In the genomic region with DNA sequence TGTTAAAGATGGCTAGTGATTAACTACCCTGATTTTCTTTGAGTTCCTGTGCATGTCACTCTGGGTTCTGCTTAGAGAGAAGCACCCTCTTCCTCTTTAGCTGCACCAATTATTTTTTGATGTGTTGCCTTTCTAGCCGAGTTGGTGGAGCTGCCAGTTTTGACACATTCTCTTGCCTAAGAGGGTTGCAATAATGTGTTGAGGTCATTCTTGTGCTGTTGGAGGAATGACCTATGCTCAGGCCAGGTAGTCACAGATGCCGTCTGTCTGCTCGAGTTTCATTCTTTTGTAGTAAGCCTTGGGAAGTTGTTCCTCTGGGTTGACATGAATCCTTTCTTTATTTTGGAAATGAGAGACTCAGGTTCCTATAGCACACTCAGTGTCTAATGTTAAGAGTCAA, we compare ENCODE assay signal across 16 cellular contexts.
DNase-seq lines count a peak whose midpoint lies in the region; ATAC-seq and TF ChIP-seq lines count a peak whose summit lies in the region.
"Had no signal": no experiment of that assay in that cellular context is flagged by ENCODE, and none has a peak within 500 bp of the region (broad histone marks: within the 10 kb centered on the region; RNA-seq: fewer than 3 reads in every experiment).

No MANE protein-coding gene starts in this region.

- no peaks in the 10 kb centered on the region for H3K27me3 ChIP-seq in GM23338 (ENCODE audit: insufficient read depth)
- H3K27me3 ChIP-seq in CD4-positive, alpha-beta T cell (ENCODE audit: control insufficient read depth, insufficient read depth, low read length): peaks cover 5% of the 10 kb centered on the region
- H3K27me3 ChIP-seq: neutrophil had no signal

- TF ChIP-seq CTCF in GM23338 (conservative IDR thresholded peaks at IDR 0.05; ENCODE audit: low read depth in 2 of 2) (no peak), fibroblast of pulmonary artery (IDR thresholded peaks at IDR 0.05; ENCODE audit: low read length, missing control alignments) (no peak), mucosa of descending colon (IDR thresholded peaks at IDR 0.05) (no peak)
- TF ChIP-seq CTCF in CD4-positive, alpha-beta T cell (IDR thresholded peaks at IDR 0.05): no peak

- DNase-seq in GM23338 (ENCODE audit: low spot score): no peak
- peak; percentile 88 for DNase-seq in NOMO-1 treated with dmso at 0.1 percent for 144 hours (lab: John Stamatoyannopoulos, UW; ENCODE audit: unreplicated experiment)
- peak; percentile 55 for DNase-seq in fibroblast of pulmonary artery (ENCODE audit: low read depth)
- DNase-seq in mucosa of descending colon: no peak
- no peak for DNase-seq in T-cell
- DNase-seq in CD4-positive, alpha-beta T cell: no peak
- no peak for DNase-seq in ACHN
- DNase-seq in stimulated activated naive B cell treated with anti-CD40 and anti-IgM and Interleukin-4, amounts not matched to agents 10 μg/mL and 1 μg/mL and 100 μg/mL, for 72 hours: no peak
- DNase-seq: activated CD4-positive, alpha-beta T cell treated with anti-CD3 and anti-CD28 coated beads for 36 hours; CD4-positive, CD25-positive, alpha-beta regulatory T cell; central memory CD4-positive, alpha-beta T cell; H7; SHP77; stimulated activated CD4-positive, alpha-beta T cell treated with anti-CD3 and anti-CD28 coated beads, Interleukin-1b, Interleukin-23, amount 100 ng/mL, for 48 hours; stimulated activated naive CD4-positive, alpha-beta T cell treated with Interleukin-2 at 50 U/mL for 16 hours had no signal

- no peak overlapping the region for H3K27ac ChIP-seq in GM23338 (ENCODE audit: low read depth)
- no peak overlapping the region for H3K27ac ChIP-seq in CD4-positive, alpha-beta T cell (ENCODE audit: low read depth, low read length)
- H3K27ac ChIP-seq: neutrophil had no signal

- H3K4me3 Mint-ChIP-seq in GM23338 (no peak overlapping the region), T-cell (no peak overlapping the region)
- H3K4me3 Mint-ChIP-seq in CD4-positive, alpha-beta T cell: no peak overlapping the region
- H3K4me3 Mint-ChIP-seq in stimulated activated naive B cell treated with anti-CD40 and anti-IgM and Interleukin-4, amounts not matched to agents 10 μg/mL and 1 μg/mL and 100 μg/mL, for 72 hours: no peak overlapping the region
- H3K4me3 Mint-ChIP-seq: activated CD4-positive, alpha-beta T cell treated with anti-CD3 and anti-CD28 coated beads for 36 hours; CD4-positive, CD25-positive, alpha-beta regulatory T cell had no signal

- no peaks in the 10 kb centered on the region for H3K79me2 ChIP-seq in GM23338 (replicated peaks; ENCODE audit: insufficient read depth)

- H3K4me1 Mint-ChIP-seq in GM23338: peaks cover 29% of the 10 kb centered on the region
- no peaks in the 10 kb centered on the region for H3K4me1 Mint-ChIP-seq in T-cell
- H3K4me1 Mint-ChIP-seq in CD4-positive, alpha-beta T cell (ENCODE audit: low read depth): no peaks in the 10 kb centered on the region
- H3K4me1 Mint-ChIP-seq in stimulated activated naive B cell treated with anti-CD40 and anti-IgM and Interleukin-4, amounts not matched to agents 10 μg/mL and 1 μg/mL and 100 μg/mL, for 72 hours: no peaks in the 10 kb centered on the region
- H3K4me1 Mint-ChIP-seq: activated CD4-positive, alpha-beta T cell treated with anti-CD3 and anti-CD28 coated beads for 36 hours; CD4-positive, CD25-positive, alpha-beta regulatory T cell had no signal

- H3K27ac Mint-ChIP-seq in GM23338: peak overlapping the region; percentile 3; the same call in 1 of the 2 replicates
- H3K27ac Mint-ChIP-seq in T-cell: no peak overlapping the region
- H3K27ac Mint-ChIP-seq in CD4-positive, alpha-beta T cell: no peak overlapping the region
- no peak overlapping the region for H3K27ac Mint-ChIP-seq in stimulated activated naive B cell treated with anti-CD40 and anti-IgM and Interleukin-4, amounts not matched to agents 10 μg/mL and 1 μg/mL and 100 μg/mL, for 72 hours
- H3K27ac Mint-ChIP-seq: activated CD4-positive, alpha-beta T cell treated with anti-CD3 and anti-CD28 coated beads for 36 hours; CD4-positive, CD25-positive, alpha-beta regulatory T cell had no signal

- H2AFZ ChIP-seq in GM23338: peak overlapping the region; percentile 83

- H3F3A ChIP-seq in GM23338 (replicated peaks; ENCODE audit: low read depth): no peaks in the 10 kb centered on the region

- POLR2A ChIA-PET in T-cell (lab: Charles Lee): no interaction called here
- POLR2A ChIA-PET in CD4-positive, alpha-beta T cell (lab: Charles Lee): no interaction called here

- H3K4me1 ChIP-seq in GM23338 (ENCODE audit: insufficient read depth) (peaks cover 23% of the 10 kb centered on the region), mucosa of descending colon (ENCODE audit: low read depth) (no peaks in the 10 kb centered on the region)

- ATAC-seq in GM23338: peak; percentile 32
- ATAC-seq in mucosa of descending colon: peak; percentile 65
- no peak for ATAC-seq in T-cell (replicated peaks in 1 of 4)
- ATAC-seq in CD4-positive, alpha-beta T cell (ENCODE audit: poor library complexity): no peak
- no peak for ATAC-seq in stimulated activated naive B cell treated with anti-CD40 and anti-IgM and Interleukin-4, amounts not matched to agents 10 μg/mL and 1 μg/mL and 100 μg/mL, for 72 hours (replicated peaks)
- ATAC-seq: activated CD4-positive, alpha-beta T cell treated with anti-CD3 and anti-CD28 coated beads for 36 hours had no signal

- H3K9me3 Mint-ChIP-seq in GM23338 (no peaks in the 10 kb centered on the region; the same call in 2 of the 3 replicates), T-cell (peaks cover 0 to 5% (median 0%) of the 10 kb centered on the region in 3 donors)
- no peaks in the 10 kb centered on the region for H3K9me3 Mint-ChIP-seq in CD4-positive, alpha-beta T cell
- H3K9me3 Mint-ChIP-seq in stimulated activated naive B cell treated with anti-CD40 and anti-IgM and Interleukin-4, amounts not matched to agents 10 μg/mL and 1 μg/mL and 100 μg/mL, for 72 hours: no peaks in the 10 kb centered on the region

- no peaks in the 10 kb centered on the region for H3K36me3 Mint-ChIP-seq in GM23338 (ENCODE audit: low read depth)
- H3K36me3 Mint-ChIP-seq in T-cell: no peaks in the 10 kb centered on the region
- no peaks in the 10 kb centered on the region for H3K36me3 Mint-ChIP-seq in CD4-positive, alpha-beta T cell (ENCODE audit: low read depth)
- H3K36me3 Mint-ChIP-seq in stimulated activated naive B cell treated with anti-CD40 and anti-IgM and Interleukin-4, amounts not matched to agents 10 μg/mL and 1 μg/mL and 100 μg/mL, for 72 hours: no peaks in the 10 kb centered on the region
- H3K36me3 Mint-ChIP-seq: CD4-positive, CD25-positive, alpha-beta regulatory T cell had no signal

- no peak overlapping the region for H3K4me2 ChIP-seq in GM23338

- no peaks in the 10 kb centered on the region for H4K20me1 ChIP-seq in GM23338 (replicated peaks; ENCODE audit: insufficient read depth)

- CTCF ChIA-PET in T-cell (lab: Charles Lee): no interaction called here
- CTCF ChIA-PET in CD4-positive, alpha-beta T cell (lab: Charles Lee): no interaction called here

- H3K4me3 ChIP-seq in GM23338 (no peak overlapping the region), fibroblast of pulmonary artery (replicated peaks; ENCODE audit: low read depth, low read length) (no peak overlapping the region), mucosa of descending colon (no peak overlapping the region)

- no peaks in the 10 kb centered on the region for H3K9me2 ChIP-seq in GM23338 (ENCODE audit: insufficient read depth)

- in situ Hi-C loops in ACHN (cut with HindIII; ENCODE audit: low pct_ligation_motif_present, low pct_unique_long_range_greater_than_20kb, low sequenced_read_pairs): no loop called here

- H3K27me3 Mint-ChIP-seq in GM23338 (ENCODE audit: insufficient read depth, low read depth, poor library complexity) (peaks cover 4% of the 10 kb centered on the region), T-cell (peaks cover 5 to 30% of the 10 kb centered on the region in 2 donors)
- H3K27me3 Mint-ChIP-seq in CD4-positive, alpha-beta T cell: peaks cover 12% of the 10 kb centered on the region
- peaks cover 0 to 13% of the 10 kb centered on the region in 2 donors for H3K27me3 Mint-ChIP-seq in stimulated activated naive B cell treated with anti-CD40 and anti-IgM and Interleukin-4, amounts not matched to agents 10 μg/mL and 1 μg/mL and 100 μg/mL, for 72 hours

- no peaks in the 10 kb centered on the region for H3K9me3 ChIP-seq in mucosa of descending colon
- no peaks in the 10 kb centered on the region for H3K9me3 ChIP-seq in CD4-positive, alpha-beta T cell (ENCODE audit: control insufficient read depth, low read length)
- H3K9me3 ChIP-seq: neutrophil had no signal

- H3K36me3 ChIP-seq in GM23338 (ENCODE audit: insufficient read depth): no peaks in the 10 kb centered on the region
- H3K36me3 ChIP-seq in mucosa of descending colon (ENCODE audit: low read depth): no peaks in the 10 kb centered on the region
- H3K36me3 ChIP-seq: neutrophil had no signal

- intact Hi-C loops in mucosa of descending colon (cut with DNase I, micrococcal nuclease): no loop called here
- intact Hi-C loops in CD4-positive, alpha-beta T cell (cut with DNase I, micrococcal nuclease): no loop called here

TF ChIP-seq in GM23338, 12 proteins besides CTCF, POLR2A, EP300 and RAD21:
- TF ChIP-seq EZH2 (IDR thresholded peaks at IDR 0.05; ENCODE audit: low read depth, unreplicated experiment): no peak
- TF ChIP-seq, protein P1, sequence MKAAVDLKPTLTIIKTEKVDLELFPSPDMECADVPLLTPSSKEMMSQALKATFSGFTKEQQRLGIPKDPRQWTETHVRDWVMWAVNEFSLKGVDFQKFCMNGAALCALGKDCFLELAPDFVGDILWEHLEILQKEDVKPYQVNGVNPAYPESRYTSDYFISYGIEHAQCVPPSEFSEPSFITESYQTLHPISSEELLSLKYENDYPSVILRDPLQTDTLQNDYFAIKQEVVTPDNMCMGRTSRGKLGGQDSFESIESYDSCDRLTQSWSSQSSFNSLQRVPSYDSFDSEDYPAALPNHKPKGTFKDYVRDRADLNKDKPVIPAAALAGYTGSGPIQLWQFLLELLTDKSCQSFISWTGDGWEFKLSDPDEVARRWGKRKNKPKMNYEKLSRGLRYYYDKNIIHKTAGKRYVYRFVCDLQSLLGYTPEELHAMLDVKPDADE (IDR thresholded peaks at IDR 0.05): no peak
- TF ChIP-seq CREB1 (CRISPR knock-in tag; IDR thresholded peaks at IDR 0.05; ENCODE audit: low read depth): no peak
- TF ChIP-seq ZNF331 (CRISPR knock-in tag; IDR thresholded peaks at IDR 0.05; ENCODE audit: low read depth): no peak
- no peak for TF ChIP-seq NANOG (IDR thresholded peaks at IDR 0.05; ENCODE audit: borderline replicate concordance)
- no peak for TF ChIP-seq JUNB (IDR thresholded peaks at IDR 0.05; ENCODE audit: unreplicated experiment)
TF ChIP-seq in GM23338: peak in this region for 0.

Comparison
In these comparisons a context has a peak if more than half of its experiments do, and no peak if none do; other contexts are left out.
1. ATAC-seq: peak in GM23338 (single experiment) and mucosa of descending colon (single experiment); none in T-cell (0 of 4), CD4-positive, alpha-beta T cell (single experiment) and stimulated activated naive B cell treated with anti-CD40 and anti-IgM and Interleukin-4, amounts not matched to agents 10 μg/mL and 1 μg/mL and 100 μg/mL, for 72 hours (0 of 2).
2. DNase-seq: peak in NOMO-1 treated with dmso at 0.1 percent for 144 hours (single experiment) and fibroblast of pulmonary artery (single experiment); none in GM23338 (single experiment), mucosa of descending colon (0 of 3), T-cell (0 of 34), CD4-positive, alpha-beta T cell (0 of 10), ACHN (single experiment) and stimulated activated naive B cell treated with anti-CD40 and anti-IgM and Interleukin-4, amounts not matched to agents 10 μg/mL and 1 μg/mL and 100 μg/mL, for 72 hours (single experiment).